1 cellular context compared by ENCODE assay signal in the genomic region with DNA sequence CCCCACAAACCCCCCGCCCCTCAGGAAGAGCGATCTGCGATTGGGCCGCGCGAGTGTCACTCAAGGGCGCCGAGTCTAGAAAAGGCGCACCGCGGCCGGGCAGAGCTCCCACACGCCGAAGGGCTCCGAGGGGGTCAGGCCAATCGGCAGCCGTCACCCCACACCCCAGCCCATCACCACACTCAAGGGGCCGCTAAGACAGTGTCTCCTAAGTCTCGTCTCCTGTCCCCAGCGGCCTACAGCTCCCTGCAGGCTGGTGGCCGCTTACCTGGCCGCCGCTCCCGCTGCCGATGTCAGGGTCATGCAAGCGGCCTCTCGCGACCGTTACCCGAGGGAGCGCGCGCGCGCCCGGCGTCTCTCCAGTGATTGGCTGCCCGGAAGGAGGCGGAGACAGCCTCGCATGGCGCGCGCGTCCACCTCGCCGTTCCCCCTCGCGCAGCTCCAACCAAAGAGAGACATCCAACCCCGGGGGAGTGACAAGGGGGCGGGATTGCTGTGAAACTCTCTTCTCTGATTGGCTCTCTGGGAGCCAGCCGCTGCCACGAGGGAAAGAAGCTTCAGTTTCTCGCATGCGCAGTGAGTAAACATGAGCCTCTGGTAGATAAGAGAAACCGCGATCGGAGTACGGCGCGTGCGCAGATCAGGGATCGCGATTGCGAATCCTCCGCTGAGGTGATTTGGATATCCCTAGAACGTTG.
TF ChIP-seq lines count a peak whose summit lies in the region.

A gene with protein sequence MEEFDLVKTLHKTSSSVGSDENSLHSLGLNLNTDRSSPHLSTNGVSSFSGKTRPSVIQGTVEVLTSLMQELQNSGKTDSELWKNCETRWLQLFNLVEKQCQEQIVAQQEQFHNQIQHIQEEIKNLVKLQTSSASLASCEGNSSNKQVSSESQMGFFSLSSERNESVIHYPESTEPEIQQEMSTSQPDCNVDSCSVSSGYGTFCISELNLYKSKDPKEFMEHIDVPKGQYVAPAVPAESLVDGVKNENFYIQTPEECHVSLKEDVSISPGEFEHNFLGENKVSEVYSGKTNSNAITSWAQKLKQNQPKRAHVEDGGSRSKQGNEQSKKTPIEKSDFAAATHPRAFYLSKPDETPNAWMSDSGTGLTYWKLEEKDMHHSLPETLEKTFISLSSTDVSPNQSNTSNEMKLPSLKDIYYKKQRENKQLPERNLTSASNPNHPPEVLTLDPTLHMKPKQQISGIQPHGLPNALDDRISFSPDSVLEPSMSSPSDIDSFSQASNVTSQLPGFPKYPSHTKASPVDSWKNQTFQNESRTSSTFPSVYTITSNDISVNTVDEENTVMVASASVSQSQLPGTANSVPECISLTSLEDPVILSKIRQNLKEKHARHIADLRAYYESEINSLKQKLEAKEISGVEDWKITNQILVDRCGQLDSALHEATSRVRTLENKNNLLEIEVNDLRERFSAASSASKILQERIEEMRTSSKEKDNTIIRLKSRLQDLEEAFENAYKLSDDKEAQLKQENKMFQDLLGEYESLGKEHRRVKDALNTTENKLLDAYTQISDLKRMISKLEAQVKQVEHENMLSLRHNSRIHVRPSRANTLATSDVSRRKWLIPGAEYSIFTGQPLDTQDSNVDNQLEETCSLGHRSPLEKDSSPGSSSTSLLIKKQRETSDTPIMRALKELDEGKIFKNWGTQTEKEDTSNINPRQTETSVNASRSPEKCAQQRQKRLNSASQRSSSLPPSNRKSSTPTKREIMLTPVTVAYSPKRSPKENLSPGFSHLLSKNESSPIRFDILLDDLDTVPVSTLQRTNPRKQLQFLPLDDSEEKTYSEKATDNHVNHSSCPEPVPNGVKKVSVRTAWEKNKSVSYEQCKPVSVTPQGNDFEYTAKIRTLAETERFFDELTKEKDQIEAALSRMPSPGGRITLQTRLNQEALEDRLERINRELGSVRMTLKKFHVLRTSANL (minus strand): TSS at position 335 of the 698 bp plus-strand sequence. CDS start 2,777 bp downstream, outside the sequence.
A gene (plus strand): TSS at position 630 of the 698 bp plus-strand sequence. CDS start 20,239 bp downstream, outside the sequence.

TF ChIP-seq in HEK293, 187 proteins besides CTCF, POLR2A, EP300 and RAD21 (continued from another document and continues in another):
- TF ChIP-seq GLI4 (tag by site-specific recombination; IDR thresholded peaks at IDR 0.05) (0 out of 2 replicates have a peak, but pooled peaks have one; percentile 55), KLF16 (tag by site-specific recombination; IDR thresholded peaks at IDR 0.05) (peak; percentile 98), ZNF423 (tag by site-specific recombination; IDR thresholded peaks at IDR 0.05) (no peak), ZNF138 (tag by site-specific recombination; IDR thresholded peaks at IDR 0.05; ENCODE audit: borderline replicate concordance) (no peak), KLF9 (tag by site-specific recombination; IDR thresholded peaks at IDR 0.05; ENCODE audit: low read depth) (peak; percentile 76), ZNF660 (tag by site-specific recombination; IDR thresholded peaks at IDR 0.05) (peak; percentile 96; the same call in 1 of the 2 replicates), ZNF830 (tag by site-specific recombination; IDR thresholded peaks at IDR 0.05; ENCODE audit: low read depth) (no peak), ZNF132 (tag by site-specific recombination; IDR thresholded peaks at IDR 0.05; ENCODE audit: borderline replicate concordance) (no peak), ZNF114 (tag by site-specific recombination; IDR thresholded peaks at IDR 0.05) (no peak), ZNF521 (tag by site-specific recombination; IDR thresholded peaks at IDR 0.05) (no peak), ZNF510 (tag by site-specific recombination; IDR thresholded peaks at IDR 0.05; ENCODE audit: insufficient replicate concordance) (no peak), ZNF701 (tag by site-specific recombination; IDR thresholded peaks at IDR 0.05) (no peak), GLIS1 (tag by site-specific recombination; IDR thresholded peaks at IDR 0.05) (peak; percentile 94), ZNF544 (tag by site-specific recombination; IDR thresholded peaks at IDR 0.05) (no peak), ZNF768 (tag by site-specific recombination; IDR thresholded peaks at IDR 0.05) (no peak), ZNF670 (tag by site-specific recombination; IDR thresholded peaks at IDR 0.05; ENCODE audit: low read depth) (no peak), ZNF324 (tag by site-specific recombination; IDR thresholded peaks at IDR 0.05) (peak; percentile 98), ZNF146 (tag by site-specific recombination; IDR thresholded peaks at IDR 0.05) (peak; percentile 73), GLI2 (tag by site-specific recombination; IDR thresholded peaks at IDR 0.05; ENCODE audit: borderline replicate concordance, low read depth) (peak; percentile 10; the same call in 1 of the 2 replicates)
- TF ChIP-seq, protein P1, sequence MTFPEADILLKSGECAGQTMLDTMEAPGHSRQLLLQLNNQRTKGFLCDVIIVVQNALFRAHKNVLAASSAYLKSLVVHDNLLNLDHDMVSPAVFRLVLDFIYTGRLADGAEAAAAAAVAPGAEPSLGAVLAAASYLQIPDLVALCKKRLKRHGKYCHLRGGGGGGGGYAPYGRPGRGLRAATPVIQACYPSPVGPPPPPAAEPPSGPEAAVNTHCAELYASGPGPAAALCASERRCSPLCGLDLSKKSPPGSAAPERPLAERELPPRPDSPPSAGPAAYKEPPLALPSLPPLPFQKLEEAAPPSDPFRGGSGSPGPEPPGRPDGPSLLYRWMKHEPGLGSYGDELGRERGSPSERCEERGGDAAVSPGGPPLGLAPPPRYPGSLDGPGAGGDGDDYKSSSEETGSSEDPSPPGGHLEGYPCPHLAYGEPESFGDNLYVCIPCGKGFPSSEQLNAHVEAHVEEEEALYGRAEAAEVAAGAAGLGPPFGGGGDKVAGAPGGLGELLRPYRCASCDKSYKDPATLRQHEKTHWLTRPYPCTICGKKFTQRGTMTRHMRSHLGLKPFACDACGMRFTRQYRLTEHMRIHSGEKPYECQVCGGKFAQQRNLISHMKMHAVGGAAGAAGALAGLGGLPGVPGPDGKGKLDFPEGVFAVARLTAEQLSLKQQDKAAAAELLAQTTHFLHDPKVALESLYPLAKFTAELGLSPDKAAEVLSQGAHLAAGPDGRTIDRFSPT (tag by site-specific recombination; IDR thresholded peaks at IDR 0.05) = peak; percentile 29; the same call in 1 of the 2 replicates
- TF ChIP-seq, protein P2, sequence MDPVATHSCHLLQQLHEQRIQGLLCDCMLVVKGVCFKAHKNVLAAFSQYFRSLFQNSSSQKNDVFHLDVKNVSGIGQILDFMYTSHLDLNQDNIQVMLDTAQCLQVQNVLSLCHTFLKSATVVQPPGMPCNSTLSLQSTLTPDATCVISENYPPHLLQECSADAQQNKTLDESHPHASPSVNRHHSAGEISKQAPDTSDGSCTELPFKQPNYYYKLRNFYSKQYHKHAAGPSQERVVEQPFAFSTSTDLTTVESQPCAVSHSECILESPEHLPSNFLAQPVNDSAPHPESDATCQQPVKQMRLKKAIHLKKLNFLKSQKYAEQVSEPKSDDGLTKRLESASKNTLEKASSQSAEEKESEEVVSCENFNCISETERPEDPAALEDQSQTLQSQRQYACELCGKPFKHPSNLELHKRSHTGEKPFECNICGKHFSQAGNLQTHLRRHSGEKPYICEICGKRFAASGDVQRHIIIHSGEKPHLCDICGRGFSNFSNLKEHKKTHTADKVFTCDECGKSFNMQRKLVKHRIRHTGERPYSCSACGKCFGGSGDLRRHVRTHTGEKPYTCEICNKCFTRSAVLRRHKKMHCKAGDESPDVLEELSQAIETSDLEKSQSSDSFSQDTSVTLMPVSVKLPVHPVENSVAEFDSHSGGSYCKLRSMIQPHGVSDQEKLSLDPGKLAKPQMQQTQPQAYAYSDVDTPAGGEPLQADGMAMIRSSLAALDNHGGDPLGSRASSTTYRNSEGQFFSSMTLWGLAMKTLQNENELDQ (tag by site-specific recombination; IDR thresholded peaks at IDR 0.05; ENCODE audit: low read depth) = no peak
- TF ChIP-seq, protein P3, sequence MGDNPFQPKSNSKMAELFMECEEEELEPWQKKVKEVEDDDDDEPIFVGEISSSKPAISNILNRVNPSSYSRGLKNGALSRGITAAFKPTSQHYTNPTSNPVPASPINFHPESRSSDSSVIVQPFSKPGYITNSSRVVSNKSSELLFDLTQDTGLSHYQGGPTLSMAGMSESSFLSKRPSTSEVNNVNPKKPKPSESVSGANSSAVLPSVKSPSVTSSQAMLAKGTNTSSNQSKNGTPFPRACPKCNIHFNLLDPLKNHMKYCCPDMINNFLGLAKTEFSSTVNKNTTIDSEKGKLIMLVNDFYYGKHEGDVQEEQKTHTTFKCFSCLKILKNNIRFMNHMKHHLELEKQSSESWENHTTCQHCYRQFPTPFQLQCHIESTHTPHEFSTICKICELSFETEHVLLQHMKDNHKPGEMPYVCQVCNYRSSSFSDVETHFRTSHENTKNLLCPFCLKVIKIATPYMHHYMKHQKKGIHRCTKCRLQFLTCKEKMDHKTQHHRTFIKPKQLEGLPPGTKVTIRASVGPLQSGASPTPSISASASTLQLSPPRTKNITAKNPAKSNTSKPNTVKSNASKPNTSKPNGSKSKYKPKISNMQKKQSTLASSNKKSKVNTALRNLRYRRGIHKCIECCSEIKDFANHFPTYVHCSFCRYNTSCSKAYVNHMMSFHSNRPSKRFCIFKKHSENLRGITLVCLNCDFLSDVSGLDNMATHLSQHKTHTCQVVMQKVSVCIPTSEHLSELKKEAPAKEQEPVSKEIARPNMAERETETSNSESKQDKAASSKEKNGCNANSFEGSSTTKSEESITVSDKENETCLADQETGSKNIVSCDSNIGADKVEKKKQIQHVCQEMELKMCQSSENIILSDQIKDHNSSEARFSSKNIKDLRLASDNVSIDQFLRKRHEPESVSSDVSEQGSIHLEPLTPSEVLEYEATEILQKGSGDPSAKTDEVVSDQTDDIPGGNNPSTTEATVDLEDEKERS (tag by site-specific recombination; IDR thresholded peaks at IDR 0.05) = no peak; the same call in 1 of the 2 replicates
- TF ChIP-seq, protein P4, sequence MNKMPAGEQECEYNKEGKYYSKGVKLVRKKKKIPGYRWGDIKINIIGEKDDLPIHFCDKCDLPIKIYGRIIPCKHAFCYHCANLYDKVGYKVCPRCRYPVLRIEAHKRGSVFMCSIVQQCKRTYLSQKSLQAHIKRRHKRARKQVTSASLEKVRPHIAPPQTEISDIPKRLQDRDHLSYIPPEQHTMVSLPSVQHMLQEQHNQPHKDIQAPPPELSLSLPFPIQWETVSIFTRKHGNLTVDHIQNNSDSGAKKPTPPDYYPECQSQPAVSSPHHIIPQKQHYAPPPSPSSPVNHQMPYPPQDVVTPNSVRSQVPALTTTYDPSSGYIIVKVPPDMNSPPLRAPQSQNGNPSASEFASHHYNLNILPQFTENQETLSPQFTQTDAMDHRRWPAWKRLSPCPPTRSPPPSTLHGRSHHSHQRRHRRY (tag by site-specific recombination; IDR thresholded peaks at IDR 0.05) = no peak
- TF ChIP-seq, protein P5, sequence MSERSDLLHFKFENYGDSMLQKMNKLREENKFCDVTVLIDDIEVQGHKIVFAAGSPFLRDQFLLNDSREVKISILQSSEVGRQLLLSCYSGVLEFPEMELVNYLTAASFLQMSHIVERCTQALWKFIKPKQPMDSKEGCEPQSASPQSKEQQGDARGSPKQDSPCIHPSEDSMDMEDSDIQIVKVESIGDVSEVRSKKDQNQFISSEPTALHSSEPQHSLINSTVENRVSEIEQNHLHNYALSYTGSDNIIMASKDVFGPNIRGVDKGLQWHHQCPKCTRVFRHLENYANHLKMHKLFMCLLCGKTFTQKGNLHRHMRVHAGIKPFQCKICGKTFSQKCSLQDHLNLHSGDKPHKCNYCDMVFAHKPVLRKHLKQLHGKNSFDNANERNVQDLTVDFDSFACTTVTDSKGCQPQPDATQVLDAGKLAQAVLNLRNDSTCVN (tag by site-specific recombination; optimal IDR thresholded peaks at IDR 0.05) = peak; percentile 99
- TF ChIP-seq, protein P6, sequence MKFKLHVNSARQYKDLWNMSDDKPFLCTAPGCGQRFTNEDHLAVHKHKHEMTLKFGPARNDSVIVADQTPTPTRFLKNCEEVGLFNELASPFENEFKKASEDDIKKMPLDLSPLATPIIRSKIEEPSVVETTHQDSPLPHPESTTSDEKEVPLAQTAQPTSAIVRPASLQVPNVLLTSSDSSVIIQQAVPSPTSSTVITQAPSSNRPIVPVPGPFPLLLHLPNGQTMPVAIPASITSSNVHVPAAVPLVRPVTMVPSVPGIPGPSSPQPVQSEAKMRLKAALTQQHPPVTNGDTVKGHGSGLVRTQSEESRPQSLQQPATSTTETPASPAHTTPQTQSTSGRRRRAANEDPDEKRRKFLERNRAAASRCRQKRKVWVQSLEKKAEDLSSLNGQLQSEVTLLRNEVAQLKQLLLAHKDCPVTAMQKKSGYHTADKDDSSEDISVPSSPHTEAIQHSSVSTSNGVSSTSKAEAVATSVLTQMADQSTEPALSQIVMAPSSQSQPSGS (tag by site-specific recombination; IDR thresholded peaks at IDR 0.05; ENCODE audit: low read depth) = no peak
- TF ChIP-seq, protein P7, sequence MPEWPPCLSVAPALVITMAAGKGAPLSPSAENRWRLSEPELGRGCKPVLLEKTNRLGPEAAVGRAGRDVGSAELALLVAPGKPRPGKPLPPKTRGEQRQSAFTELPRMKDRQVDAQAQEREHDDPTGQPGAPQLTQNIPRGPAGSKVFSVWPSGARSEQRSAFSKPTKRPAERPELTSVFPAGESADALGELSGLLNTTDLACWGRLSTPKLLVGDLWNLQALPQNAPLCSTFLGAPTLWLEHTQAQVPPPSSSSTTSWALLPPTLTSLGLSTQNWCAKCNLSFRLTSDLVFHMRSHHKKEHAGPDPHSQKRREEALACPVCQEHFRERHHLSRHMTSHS (tag by site-specific recombination; IDR thresholded peaks at IDR 0.05) = no peak
- TF ChIP-seq, protein P8, sequence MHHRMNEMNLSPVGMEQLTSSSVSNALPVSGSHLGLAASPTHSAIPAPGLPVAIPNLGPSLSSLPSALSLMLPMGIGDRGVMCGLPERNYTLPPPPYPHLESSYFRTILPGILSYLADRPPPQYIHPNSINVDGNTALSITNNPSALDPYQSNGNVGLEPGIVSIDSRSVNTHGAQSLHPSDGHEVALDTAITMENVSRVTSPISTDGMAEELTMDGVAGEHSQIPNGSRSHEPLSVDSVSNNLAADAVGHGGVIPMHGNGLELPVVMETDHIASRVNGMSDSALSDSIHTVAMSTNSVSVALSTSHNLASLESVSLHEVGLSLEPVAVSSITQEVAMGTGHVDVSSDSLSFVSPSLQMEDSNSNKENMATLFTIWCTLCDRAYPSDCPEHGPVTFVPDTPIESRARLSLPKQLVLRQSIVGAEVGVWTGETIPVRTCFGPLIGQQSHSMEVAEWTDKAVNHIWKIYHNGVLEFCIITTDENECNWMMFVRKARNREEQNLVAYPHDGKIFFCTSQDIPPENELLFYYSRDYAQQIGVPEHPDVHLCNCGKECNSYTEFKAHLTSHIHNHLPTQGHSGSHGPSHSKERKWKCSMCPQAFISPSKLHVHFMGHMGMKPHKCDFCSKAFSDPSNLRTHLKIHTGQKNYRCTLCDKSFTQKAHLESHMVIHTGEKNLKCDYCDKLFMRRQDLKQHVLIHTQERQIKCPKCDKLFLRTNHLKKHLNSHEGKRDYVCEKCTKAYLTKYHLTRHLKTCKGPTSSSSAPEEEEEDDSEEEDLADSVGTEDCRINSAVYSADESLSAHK (tag by site-specific recombination; IDR thresholded peaks at IDR 0.05) = peak; percentile 73
- TF ChIP-seq, protein P9, sequence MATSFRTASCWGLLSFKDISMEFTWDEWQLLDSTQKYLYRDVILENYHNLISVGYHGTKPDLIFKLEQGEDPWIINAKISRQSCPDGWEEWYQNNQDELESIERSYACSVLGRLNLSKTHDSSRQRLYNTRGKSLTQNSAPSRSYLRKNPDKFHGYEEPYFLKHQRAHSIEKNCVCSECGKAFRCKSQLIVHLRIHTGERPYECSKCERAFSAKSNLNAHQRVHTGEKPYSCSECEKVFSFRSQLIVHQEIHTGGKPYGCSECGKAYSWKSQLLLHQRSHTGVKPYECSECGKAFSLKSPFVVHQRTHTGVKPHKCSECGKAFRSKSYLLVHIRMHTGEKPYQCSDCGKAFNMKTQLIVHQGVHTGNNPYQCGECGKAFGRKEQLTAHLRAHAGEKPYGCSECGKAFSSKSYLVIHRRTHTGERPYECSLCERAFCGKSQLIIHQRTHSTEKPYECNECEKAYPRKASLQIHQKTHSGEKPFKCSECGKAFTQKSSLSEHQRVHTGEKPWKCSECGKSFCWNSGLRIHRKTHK (tag by site-specific recombination; IDR thresholded peaks at IDR 0.05) = no peak
